Comparison of ENCODE assay signal across 14 cellular contexts in the genomic region with DNA sequence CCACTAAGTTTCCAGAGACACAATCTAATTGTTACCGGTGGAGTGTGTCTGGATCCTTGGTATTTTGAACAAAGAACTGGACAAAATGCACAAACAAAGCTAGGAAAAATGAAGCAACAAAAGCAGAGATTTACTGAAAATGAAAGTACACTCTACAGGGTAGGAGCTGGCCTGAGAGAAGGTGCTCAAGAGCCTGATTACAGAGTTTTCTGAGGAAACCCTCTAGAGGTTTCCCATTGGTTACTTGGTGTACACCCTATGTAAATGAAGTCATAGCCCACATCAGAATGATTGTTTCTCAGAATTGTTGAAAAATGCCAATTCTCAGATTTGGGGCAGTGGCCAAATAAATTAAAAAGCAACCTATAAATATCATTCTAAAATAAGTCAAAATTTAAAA.
DNase-seq lines count a peak whose midpoint lies in the region; ATAC-seq, FAIRE-seq and TF ChIP-seq lines count a peak whose summit lies in the region.
"Had no signal": no experiment of that assay in that cellular context is flagged by ENCODE, and none has a peak within 500 bp of the region (broad histone marks: within the 10 kb centered on the region; RNA-seq: fewer than 3 reads in every experiment).

No MANE protein-coding gene starts in this region.

- no peak overlapping the region for H3K4me2 ChIP-seq in K562 (ENCODE audit: insufficient read depth, low read length)
- no peak overlapping the region for H3K4me2 ChIP-seq in osteoblast (ENCODE audit: insufficient read depth, low read length)
- H3K4me2 ChIP-seq: A549 had no signal

- H3K27me3 ChIP-seq in K562 (ENCODE audit: control insufficient read depth in 2 of 2, insufficient read depth in 2 of 2, low read length in 2 of 2), result no peaks in the 10 kb centered on the region
- no peaks in the 10 kb centered on the region for H3K27me3 ChIP-seq in osteoblast (ENCODE audit: insufficient read depth, low read length)

- no peak for TF ChIP-seq EP300 in K562 (IDR thresholded peaks at IDR 0.05; ENCODE audit: low read length)

- no peaks in the 10 kb centered on the region for H3K9me3 ChIP-seq in K562 (replicated peaks; ENCODE audit: control insufficient read depth, insufficient read depth, low read depth, low read length)
- peaks cover 2% of the 10 kb centered on the region for H3K9me3 ChIP-seq in osteoblast (ENCODE audit: low read depth, low read length)
- H3K9me3 ChIP-seq: A549 had no signal

- H3K4me3 ChIP-seq in K562, result no peak overlapping the region
- no peak overlapping the region for H3K4me3 ChIP-seq in osteoblast (ENCODE audit: insufficient read depth, low read length)
- H3K4me3 ChIP-seq: A549 had no signal

- H2AFZ ChIP-seq in K562 (ENCODE audit: low read depth, low read length) (no peak overlapping the region), osteoblast (ENCODE audit: low read length) (no peak overlapping the region)

- intact Hi-C loops in K562 (cut with micrococcal nuclease), result no loop called here

- FAIRE-seq in K562 (lab: Jason Lieb, UNC), result no peak
- FAIRE-seq: A549, D721Med had no signal

- ATAC-seq in K562 (peak; percentile 38; the same call in 2 of the 3 replicates), GM21576 (IDR thresholded peaks at IDR 0.05; ENCODE audit: unreplicated experiment) (no peak), HG02610 (IDR thresholded peaks at IDR 0.05; ENCODE audit: unreplicated experiment) (no peak)
- ATAC-seq: A549; CD8-positive, alpha-beta T cell had no signal

- CTCF ChIA-PET in K562 (lab: Yijun Ruan, JAX; ENCODE audit: low intra/inter-chr PET ratio), result no interaction called here

- no TSS peak for BruUV-seq in K562 (replicated peaks; lab: Mats Ljungman, UMichigan)

- H3K36me3 ChIP-seq in K562 (ENCODE audit: control insufficient read depth, insufficient read depth, low read length) (peaks cover 3% of the 10 kb centered on the region; the same call in 2 of the 3 replicates), osteoblast (ENCODE audit: insufficient read depth, low read length) (no peaks in the 10 kb centered on the region)

- H3K9ac ChIP-seq in K562 (ENCODE audit: insufficient read depth in 1 of 2, low read depth in 2 of 2, low read length in 2 of 2), result no peak overlapping the region

- no peak for TF ChIP-seq RAD21 in K562 (CRISPR knock-in tag; conservative IDR thresholded peaks at IDR 0.05 in 1 of 2, IDR thresholded peaks at IDR 0.05 in 1 of 2)

- DNase-seq in ACHN (peak; percentile 18), H4 (ENCODE audit: low spot score) (peak; percentile 25), OCI-M1 (lab: John Stamatoyannopoulos, UW) (peak; percentile 65), K562 (ENCODE audit: extremely low read depth in 1 of 4, low spot score in 3 of 4) (no peak), osteoblast (ENCODE audit: insufficient read length, low spot score, missing footprints) (no peak)
- DNase-seq: CD8-positive, alpha-beta T cell; COR-L47; DND-41; GF-D8; H7 had no signal

- H3K4me1 ChIP-seq in K562 (replicated peaks in 1 of 2; ENCODE audit: control insufficient read depth in 2 of 2, insufficient read depth in 2 of 2, low read length in 2 of 2) (no peaks in the 10 kb centered on the region; a peak in 1 of 5 replicates), osteoblast (ENCODE audit: insufficient read depth, low read length) (no peaks in the 10 kb centered on the region)
- H3K4me1 ChIP-seq: A549 had no signal

- POLR2A ChIA-PET in K562 (lab: Yijun Ruan, JAX), result no interaction called here

- peaks cover 89% of the 10 kb centered on the region for H3K79me2 ChIP-seq in K562 (ENCODE audit: control insufficient read depth, insufficient read depth, low read length)
- no peaks in the 10 kb centered on the region for H3K79me2 ChIP-seq in osteoblast (ENCODE audit: insufficient read depth, low read length)

- H4K20me1 ChIP-seq in K562 (replicated peaks; ENCODE audit: control insufficient read depth, insufficient read depth, low read length), result no peaks in the 10 kb centered on the region
- no peaks in the 10 kb centered on the region for H4K20me1 ChIP-seq in osteoblast (ENCODE audit: insufficient read depth, low read length)

- TF ChIP-seq CTCF in K562 (IDR thresholded peaks at IDR 0.05 in 2 of 3, conservative IDR thresholded peaks at IDR 0.05 in 1 of 3; ENCODE audit: insufficient read depth in 2 of 3, low read depth in 1 of 3, low read length in 3 of 3) (no peak), osteoblast (IDR thresholded peaks at IDR 0.05; ENCODE audit: extremely low read depth, low read depth, low read length) (no peak)

- no peaks in the 10 kb centered on the region for H3K9me1 ChIP-seq in K562 (ENCODE audit: control insufficient read depth, insufficient read depth, low read length)

- WGBS in K562 (ENCODE audit: insufficient coverage, low coverage, missing lambda C conversion rate), result 25% methylated on average over 1 of the region's 1 CpG

- TF ChIP-seq POLR2A in K562 (conservative IDR thresholded peaks at IDR 0.05), result no peak

- H3K27ac ChIP-seq in K562 (ENCODE audit: extremely low read depth, low read depth, low read length), result no peak overlapping the region
- H3K27ac ChIP-seq in osteoblast (ENCODE audit: low read depth, low read length), result no peak overlapping the region
- H3K27ac ChIP-seq: A549 had no signal

- in situ Hi-C loops in ACHN (cut with HindIII; ENCODE audit: low pct_ligation_motif_present, low pct_unique_long_range_greater_than_20kb, low sequenced_read_pairs), result no loop called here
- in situ Hi-C loops in K562 (cut with MboI), result no loop called here

TF ChIP-seq in K562, 482 proteins besides CTCF, POLR2A, EP300 and RAD21 (continues in another document):
- TF ChIP-seq, protein P1, sequence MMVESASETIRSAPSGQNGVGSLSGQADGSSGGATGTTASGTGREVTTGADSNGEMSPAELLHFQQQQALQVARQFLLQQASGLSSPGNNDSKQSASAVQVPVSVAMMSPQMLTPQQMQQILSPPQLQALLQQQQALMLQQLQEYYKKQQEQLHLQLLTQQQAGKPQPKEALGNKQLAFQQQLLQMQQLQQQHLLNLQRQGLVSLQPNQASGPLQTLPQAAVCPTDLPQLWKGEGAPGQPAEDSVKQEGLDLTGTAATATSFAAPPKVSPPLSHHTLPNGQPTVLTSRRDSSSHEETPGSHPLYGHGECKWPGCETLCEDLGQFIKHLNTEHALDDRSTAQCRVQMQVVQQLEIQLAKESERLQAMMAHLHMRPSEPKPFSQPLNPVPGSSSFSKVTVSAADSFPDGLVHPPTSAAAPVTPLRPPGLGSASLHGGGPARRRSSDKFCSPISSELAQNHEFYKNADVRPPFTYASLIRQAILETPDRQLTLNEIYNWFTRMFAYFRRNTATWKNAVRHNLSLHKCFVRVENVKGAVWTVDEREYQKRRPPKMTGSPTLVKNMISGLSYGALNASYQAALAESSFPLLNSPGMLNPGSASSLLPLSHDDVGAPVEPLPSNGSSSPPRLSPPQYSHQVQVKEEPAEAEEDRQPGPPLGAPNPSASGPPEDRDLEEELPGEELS (CRISPR knock-in tag; IDR thresholded peaks at IDR 0.05; ENCODE audit: borderline replicate concordance), result no peak
- TF ChIP-seq KAT2B (IDR thresholded peaks at IDR 0.05; ENCODE audit: low read depth, low read length) (no peak), XRCC4 (IDR thresholded peaks at IDR 0.05; ENCODE audit: extremely low read depth, insufficient read depth, insufficient read length) (no peak), POLR2G (IDR thresholded peaks at IDR 0.05; ENCODE audit: low read depth, low read length) (no peak), OTX1 (CRISPR knock-in tag; IDR thresholded peaks at IDR 0.05) (no peak), RFX1 (IDR thresholded peaks at IDR 0.05) (no peak), ESRRB (CRISPR knock-in tag; IDR thresholded peaks at IDR 0.05; ENCODE audit: borderline replicate concordance) (no peak), POLR3G (IDR thresholded peaks at IDR 0.05; ENCODE audit: extremely low read depth, insufficient read length, insufficient replicate concordance) (no peak), TCFL5 (CRISPR knock-in tag; conservative IDR thresholded peaks at IDR 0.05) (no peak), TCF7 (IDR thresholded peaks at IDR 0.05; ENCODE audit: borderline replicate concordance) (no peak)
- TF ChIP-seq, protein P2, sequence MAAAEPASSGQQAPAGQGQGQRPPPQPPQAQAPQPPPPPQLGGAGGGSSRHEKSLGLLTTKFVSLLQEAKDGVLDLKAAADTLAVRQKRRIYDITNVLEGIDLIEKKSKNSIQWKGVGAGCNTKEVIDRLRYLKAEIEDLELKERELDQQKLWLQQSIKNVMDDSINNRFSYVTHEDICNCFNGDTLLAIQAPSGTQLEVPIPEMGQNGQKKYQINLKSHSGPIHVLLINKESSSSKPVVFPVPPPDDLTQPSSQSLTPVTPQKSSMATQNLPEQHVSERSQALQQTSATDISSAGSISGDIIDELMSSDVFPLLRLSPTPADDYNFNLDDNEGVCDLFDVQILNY (CRISPR knock-in tag; IDR thresholded peaks at IDR 0.05), result no peak
- TF ChIP-seq, protein P3, sequence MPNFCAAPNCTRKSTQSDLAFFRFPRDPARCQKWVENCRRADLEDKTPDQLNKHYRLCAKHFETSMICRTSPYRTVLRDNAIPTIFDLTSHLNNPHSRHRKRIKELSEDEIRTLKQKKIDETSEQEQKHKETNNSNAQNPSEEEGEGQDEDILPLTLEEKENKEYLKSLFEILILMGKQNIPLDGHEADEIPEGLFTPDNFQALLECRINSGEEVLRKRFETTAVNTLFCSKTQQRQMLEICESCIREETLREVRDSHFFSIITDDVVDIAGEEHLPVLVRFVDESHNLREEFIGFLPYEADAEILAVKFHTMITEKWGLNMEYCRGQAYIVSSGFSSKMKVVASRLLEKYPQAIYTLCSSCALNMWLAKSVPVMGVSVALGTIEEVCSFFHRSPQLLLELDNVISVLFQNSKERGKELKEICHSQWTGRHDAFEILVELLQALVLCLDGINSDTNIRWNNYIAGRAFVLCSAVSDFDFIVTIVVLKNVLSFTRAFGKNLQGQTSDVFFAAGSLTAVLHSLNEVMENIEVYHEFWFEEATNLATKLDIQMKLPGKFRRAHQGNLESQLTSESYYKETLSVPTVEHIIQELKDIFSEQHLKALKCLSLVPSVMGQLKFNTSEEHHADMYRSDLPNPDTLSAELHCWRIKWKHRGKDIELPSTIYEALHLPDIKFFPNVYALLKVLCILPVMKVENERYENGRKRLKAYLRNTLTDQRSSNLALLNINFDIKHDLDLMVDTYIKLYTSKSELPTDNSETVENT (CRISPR knock-in tag; IDR thresholded peaks at IDR 0.05), result no peak

Comparison
In these comparisons a context has a peak if more than half of its experiments do, and no peak if none do; other contexts are left out.
1. DNase-seq: peak in ACHN (single experiment), H4 (single experiment) and OCI-M1 (single experiment); none in K562 (0 of 4) and osteoblast (single experiment).